In genomic region chr2:143996974-143997373, GRCh38 we compare ENCODE assay signal across 12 cellular contexts.
"Had no signal": no experiment of that assay in that cellular context is flagged by ENCODE, and none has a peak within 500 bp of the region (broad histone marks: within the 10 kb centered on the region; RNA-seq: fewer than 3 reads in every experiment).

No MANE protein-coding gene starts in this region.

- DNase-seq: GM23248, GOT3, H7, HFFc6, Karpas-422, KBM-7 had no signal

- H3K27ac ChIP-seq: GM23248, HL-60, KMS-11 had no signal

- ATAC-seq: HCT116, HepG2 had no signal

- H3K4me3 Mint-ChIP-seq: HFFc6, IgD-negative memory B cell had no signal

- FAIRE-seq: HepG2 had no signal

- H3K36me3 ChIP-seq: HAP-1 had no signal

- H3K4me1 Mint-ChIP-seq: IgD-negative memory B cell had no signal

- H3K9me3 ChIP-seq: HAP-1 had no signal

- H3K27ac Mint-ChIP-seq: HFFc6, IgD-negative memory B cell had no signal

- H3K4me1 ChIP-seq: HAP-1 had no signal

- H3K4me3 ChIP-seq: GM23248, HAP-1 had no signal

- H3K27me3 Mint-ChIP-seq: IgD-negative memory B cell had no signal

- H3K9me3 Mint-ChIP-seq: HFFc6 had no signal
